ENCODE assay signal across 19 cellular contexts in the genomic region with DNA sequence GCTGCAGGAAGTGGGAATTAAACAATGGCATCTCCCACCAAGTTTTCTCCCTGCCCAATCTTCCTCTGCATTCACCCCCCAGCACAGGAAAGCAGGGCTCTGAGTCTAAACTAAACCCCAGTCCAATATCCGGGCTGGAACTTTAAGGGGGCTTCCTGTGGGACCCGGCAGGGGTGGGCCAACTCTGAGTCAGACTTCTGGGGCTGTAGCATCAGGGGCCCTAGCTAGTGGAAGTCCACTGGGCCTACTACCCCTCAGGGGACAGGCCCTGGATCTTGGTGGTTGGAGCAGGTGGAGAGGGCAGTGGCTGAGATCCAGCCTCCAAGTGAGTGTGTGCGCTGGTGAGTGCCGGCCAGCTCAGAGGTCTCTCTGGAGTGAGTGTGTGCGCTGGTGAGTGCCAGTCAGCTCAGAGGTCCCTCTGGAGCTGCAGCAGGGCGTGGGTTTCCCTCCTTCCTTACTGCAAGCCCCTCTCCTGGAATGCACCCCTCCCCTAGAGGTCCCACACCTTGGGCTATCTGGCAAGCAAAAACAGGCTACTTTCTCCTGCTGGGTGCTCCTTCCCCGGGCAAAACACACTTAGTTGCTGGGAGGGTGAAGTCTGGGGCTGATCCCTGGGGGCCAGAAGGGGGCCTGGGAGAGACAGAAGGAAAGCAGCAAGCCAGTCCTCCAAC. TPM values are rescaled to one million over a fixed set of nuclear protein-coding genes. Genes with fewer than 3 reads are reported as not detected.
"Had no signal": no experiment of that assay in that cellular context is flagged by ENCODE, and none has a peak within 500 bp of the region (broad histone marks: within the 10 kb centered on the region; RNA-seq: fewer than 3 reads in every experiment).

No MANE protein-coding gene starts in this region.

- H3K9me3 Mint-ChIP-seq: activated naive CD4-positive, alpha-beta T cell treated with anti-CD3 and anti-CD28 coated beads, Interleukin-2, amount 10 ng/mL, durations not matched to agents 7 days and 5 days; activated T-helper 2 cell treated with anti-CD3 and anti-CD28 coated beads, Interferon-gamma antibody, Interleukin-2, Interleukin-4, amounts not matched to agents 10 μg/mL and 5 μg/mL and 100 μg/mL, durations not matched to agents 14 hours and 24 hours and 36 hours; dendritic cell treated with granulocyte-macrophage colony-stimulating factor and Interleukin-4, amounts not matched to agents 40 ng/mL and 50 ng/mL, for 4 days had no signal

- H3K36me3 Mint-ChIP-seq: natural killer cell had no signal

- H3K27ac ChIP-seq: heart left ventricle, left lung, right atrium auricular region, skin epidermis, tibial artery, uterus had no signal

- H3K36me3 ChIP-seq: heart left ventricle, left lung, right atrium auricular region, tibial artery, uterus had no signal

- H3K9me3 ChIP-seq: heart left ventricle, left lung, right atrium auricular region, tibial artery, uterus had no signal

- H3K27ac Mint-ChIP-seq: activated naive CD4-positive, alpha-beta T cell treated with anti-CD3 and anti-CD28 coated beads, Interleukin-2, amount 10 ng/mL, durations not matched to agents 7 days and 5 days; activated T-helper 2 cell treated with anti-CD3 and anti-CD28 coated beads, Interferon-gamma antibody, Interleukin-2, Interleukin-4, amounts not matched to agents 10 μg/mL and 5 μg/mL and 100 μg/mL, durations not matched to agents 14 hours and 24 hours and 36 hours; dendritic cell treated with granulocyte-macrophage colony-stimulating factor and Interleukin-4, amounts not matched to agents 40 ng/mL and 50 ng/mL, for 4 days; memory B cell; natural killer cell; progenitor cell of endocrine pancreas had no signal

- DNase-seq: activated CD4-positive, alpha-beta T cell treated with anti-CD3 and anti-CD28 coated beads, Interleukin-2, amount 50 U/mL, for 48 hours; activated naive CD4-positive, alpha-beta T cell treated with anti-CD3 and anti-CD28 coated beads, Interleukin-2, amount 10 ng/mL, durations not matched to agents 7 days and 5 days; heart left ventricle; kidney; left lung; natural killer cell; nucleus accumbens; stimulated activated CD4-positive, alpha-beta T cell treated with anti-CD3 and anti-CD28 coated beads, Interleukin-15, amount 100 ng/mL, for 24 hours; stimulated activated CD4-positive, alpha-beta T cell treated with anti-CD3 and anti-CD28 coated beads, Interleukin-4, amount 100 ng/mL, for 1 hour; stimulated activated naive CD4-positive, alpha-beta T cell; tibial artery; uterus had no signal

- H3K4me3 ChIP-seq: heart left ventricle, left lung, right atrium auricular region, skin epidermis, tibial artery, uterus had no signal

- H3K4me1 ChIP-seq: left lung, right atrium auricular region had no signal

- H3K4me3 Mint-ChIP-seq: activated naive CD4-positive, alpha-beta T cell treated with anti-CD3 and anti-CD28 coated beads, Interleukin-2, amount 10 ng/mL, durations not matched to agents 7 days and 5 days; dendritic cell treated with granulocyte-macrophage colony-stimulating factor and Interleukin-4, amounts not matched to agents 40 ng/mL and 50 ng/mL, for 4 days; memory B cell; natural killer cell had no signal

- ATAC-seq: activated CD4-positive, CD25-positive, alpha-beta regulatory T cell treated with anti-CD3 and anti-CD28 coated beads, Interleukin-2, amount 50 U/mL, for 24 hours; heart left ventricle; left lung; natural killer cell had no signal

RNA-seq across cellular contexts. Expression of gene LHX5, which starts 5.6 kb away (rescaled TPM):
- polyA plus RNA-seq: heart left ventricle had no signal
